ENCODE assay signal across 13 cellular contexts in genomic region chr1:231170875-231171274, GRCh38. TPM values are rescaled to one million over a fixed set of nuclear protein-coding genes. Genes with fewer than 3 reads are reported as not detected.
DNase-seq lines count a peak whose midpoint lies in the region; TF ChIP-seq lines count a peak whose summit lies in the region.
"Had no signal": no experiment of that assay in that cellular context is flagged by ENCODE, and none has a peak within 500 bp of the region (broad histone marks: within the 10 kb centered on the region; RNA-seq: fewer than 3 reads in every experiment).

No MANE protein-coding gene starts in this region.

- H3K4me3 ChIP-seq in epithelial cell of proximal tubule (ENCODE audit: low read depth, low read length) = no peak overlapping the region
- H3K4me3 ChIP-seq: gastroesophageal sphincter had no signal

- TF ChIP-seq CTCF in epithelial cell of proximal tubule (conservative IDR thresholded peaks at IDR 0.05; ENCODE audit: low read depth, low read length) = peak; percentile 48

- DNase-seq in DMS 273 (lab: John Stamatoyannopoulos, UW; ENCODE audit: unreplicated experiment) (peak; percentile 86), HCEC 1CT (peak; percentile 19), OCI-M1 (lab: John Stamatoyannopoulos, UW) (peak; percentile 62), epithelial cell of proximal tubule (ENCODE audit: low read depth) (no peak), cerebellum (ENCODE audit: low spot score) (no peak), dedifferentiated amniotic fluid mesenchymal stem cell (ENCODE audit: extremely low spot score) (no peak), GDM1 (lab: John Stamatoyannopoulos, UW) (no peak), dermis blood vessel endothelial cell (no peak)
- DNase-seq: activated B cell treated with CpG ODN at 0.5 μM for 24 hours; activated T-cell treated with anti-CD3 and anti-CD28 coated beads, Interleukin-2, amount 50 U/mL, for 1 hour; naive thymus-derived CD4-positive, alpha-beta T cell; NCI-H2081 had no signal

RNA-seq across cellular contexts. Expression of gene TRIM67, which starts 9.0 kb away (rescaled TPM):
- not detected in 2 replicates for total RNA-seq in epithelial cell of proximal tubule
- 29.4 TPM for total RNA-seq in cerebellum
- total RNA-seq in dermis blood vessel endothelial cell = not detected in 2 replicates
- total RNA-seq: activated B cell treated with CpG ODN at 0.5 μM for 24 hours had no signal

Comparison
In these comparisons a context has a peak if more than half of its experiments do, and no peak if none do; other contexts are left out.
1. DNase-seq: peak in DMS 273 (single experiment), HCEC 1CT (single experiment) and OCI-M1 (single experiment); none in epithelial cell of proximal tubule (single experiment), cerebellum (single experiment), dedifferentiated amniotic fluid mesenchymal stem cell (single experiment), GDM1 (single experiment) and dermis blood vessel endothelial cell (single experiment).
2. RNA of gene TRIM67, which starts 9.0 kb away (total RNA-seq): 29.4 TPM in cerebellum (single experiment); not detected in epithelial cell of proximal tubule and not detected in dermis blood vessel endothelial cell; every median in the first group is over 10 times any median in the second.